In genomic region chr9:4272141-4272540, GRCh38 we compare ENCODE assay signal across 30 cellular contexts.
"Had no signal": no experiment of that assay in that cellular context is flagged by ENCODE, and none has a peak within 500 bp of the region (broad histone marks: within the 10 kb centered on the region; RNA-seq: fewer than 3 reads in every experiment).

No MANE protein-coding gene starts in this region.

- H3K27ac Mint-ChIP-seq: natural killer cell treated with Interleukin-12 subunit alpha and Interleukin-12 subunit beta and Interleukin-15 and Interleukin-18, amount 100 ng/mL, for 72 hours; nephron progenitor cell; stimulated activated memory B cell treated with anti-CD40 and anti-IgM and Interleukin-4, amounts not matched to agents 10 μg/mL and 1 μg/mL and 100 μg/mL, for 72 hours; stimulated activated naive CD8-positive, alpha-beta T cell treated with anti-CD3 and anti-CD28 coated beads, Interleukin-15, amount 100 ng/mL, for 72 hours; type B pancreatic cell had no signal

- DNase-seq: naive thymus-derived CD8-positive, alpha-beta T cell; nephron progenitor cell; nucleus accumbens; ovary; posterior cingulate gyrus; psoas muscle; right cardiac atrium; right lobe of liver; sigmoid colon; small intestine; stimulated activated CD4-positive, alpha-beta T cell treated with anti-CD3 and anti-CD28 coated beads, Interleukin-15, amount 100 ng/mL, for 24 hours; stimulated activated CD4-positive, alpha-beta T cell treated with anti-CD3 and anti-CD28 coated beads, Interleukin-2, amount 100 ng/mL, for 24 hours; stimulated activated CD4-positive, alpha-beta T cell treated with anti-CD3 and anti-CD28 coated beads, Interleukin-4, amount 100 ng/mL, for 1 hour; stimulated activated CD4-positive, alpha-beta T cell treated with anti-CD3 and anti-CD28 coated beads, Interleukin-4, amount 100 ng/mL, for 4 hours; stimulated activated CD8-positive, alpha-beta memory T cell treated with anti-CD3 and anti-CD28 coated beads, Interleukin-4, amount 100 ng/mL, for 48 hours; stimulated activated naive CD4-positive, alpha-beta T cell; stimulated activated naive CD8-positive, alpha-beta T cell treated with anti-CD3 and anti-CD28 coated beads, Interleukin-15, amount 100 ng/mL, for 72 hours; stimulated activated naive CD8-positive, alpha-beta T cell treated with anti-CD3 and anti-CD28 coated beads, Interleukin-15, Interleukin-2, amounts not matched to agents 100 U/mL and 50 U/mL, for 24 hours; substantia nigra; testis; tibial artery; transverse colon; upper lobe of right lung; uterus had no signal

- H3K4me1 Mint-ChIP-seq: nephron progenitor cell; stimulated activated memory B cell treated with anti-CD40 and anti-IgM and Interleukin-4, amounts not matched to agents 10 μg/mL and 1 μg/mL and 100 μg/mL, for 72 hours had no signal

- H3K9me3 Mint-ChIP-seq: naive thymus-derived CD8-positive, alpha-beta T cell; natural killer cell treated with Interleukin-12 subunit alpha and Interleukin-12 subunit beta and Interleukin-15 and Interleukin-18, amount 100 ng/mL, for 72 hours; nephron progenitor cell; neural crest cell; stimulated activated memory B cell treated with anti-CD40 and anti-IgM and Interleukin-4, amounts not matched to agents 10 μg/mL and 1 μg/mL and 100 μg/mL, for 72 hours; stimulated activated naive CD8-positive, alpha-beta T cell treated with anti-CD3 and anti-CD28 coated beads, Interleukin-15, amount 100 ng/mL, for 72 hours; type B pancreatic cell had no signal

- H3K4me3 Mint-ChIP-seq: naive thymus-derived CD8-positive, alpha-beta T cell; natural killer cell treated with Interleukin-12 subunit alpha and Interleukin-12 subunit beta and Interleukin-15 and Interleukin-18, amount 100 ng/mL, for 72 hours; nephron progenitor cell; neural crest cell; stimulated activated memory B cell treated with anti-CD40 and anti-IgM and Interleukin-4, amounts not matched to agents 10 μg/mL and 1 μg/mL and 100 μg/mL, for 72 hours; stimulated activated naive CD8-positive, alpha-beta T cell treated with anti-CD3 and anti-CD28 coated beads, Interleukin-15, amount 100 ng/mL, for 72 hours; type B pancreatic cell had no signal

- H3K4me3 ChIP-seq: ovary, psoas muscle, right lobe of liver, sigmoid colon, suprapubic skin, testis, tibial artery, transverse colon, upper lobe of right lung, uterus had no signal

- H3K27me3 Mint-ChIP-seq: progenitor cell of endocrine pancreas; stimulated activated naive CD8-positive, alpha-beta T cell treated with anti-CD3 and anti-CD28 coated beads, Interleukin-15, amount 100 ng/mL, for 72 hours; type B pancreatic cell had no signal

- H3K36me3 Mint-ChIP-seq: natural killer cell treated with Interleukin-12 subunit alpha and Interleukin-12 subunit beta and Interleukin-15 and Interleukin-18, amount 100 ng/mL, for 72 hours; stimulated activated memory B cell treated with anti-CD40 and anti-IgM and Interleukin-4, amounts not matched to agents 10 μg/mL and 1 μg/mL and 100 μg/mL, for 72 hours; type B pancreatic cell had no signal
